In the genomic region with DNA sequence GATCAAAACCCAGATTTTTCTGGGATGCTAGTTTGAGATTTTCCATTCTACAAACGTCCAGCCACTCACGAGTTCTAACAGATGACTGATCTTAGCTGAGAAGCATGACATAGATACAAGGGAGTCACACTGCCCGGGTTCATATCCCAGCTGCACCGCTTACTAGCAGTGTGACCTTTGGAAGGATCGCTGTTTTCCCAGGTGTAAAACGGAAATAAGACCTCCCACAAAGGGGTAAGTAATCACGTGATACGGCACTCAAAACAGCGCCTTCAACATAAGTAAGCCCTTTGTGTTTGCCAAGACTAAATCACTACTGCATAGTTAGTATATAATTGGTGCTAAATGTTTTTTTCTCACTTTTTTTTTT, we compare ENCODE assay signal across 8 cellular contexts. TPM values are rescaled to one million over a fixed set of nuclear protein-coding genes. Genes with fewer than 3 reads are reported as not detected.
DNase-seq lines count a peak whose midpoint lies in the region; ATAC-seq and TF ChIP-seq lines count a peak whose summit lies in the region.

No MANE protein-coding gene starts in this region.

- no peaks in the 10 kb centered on the region for H3K36me3 Mint-ChIP-seq in glutamatergic neuron (ENCODE audit: unreplicated experiment)

- DNase-seq in GM12864 (ENCODE audit: low read depth) (no peak), NCI-H2171 treated with DMSO at 0.1 percent for 48 hours (lab: John Stamatoyannopoulos, UW) (peak; percentile 86), glutamatergic neuron (no peak), retinal pigment epithelial cell (ENCODE audit: low read depth) (no peak)
- DNase-seq in activated T-cell treated with anti-CD3 and anti-CD28 coated beads, Interleukin-2, amount 50 U/mL, for 1 hour = peak; percentile 32

- H3K4me1 Mint-ChIP-seq in glutamatergic neuron (ENCODE audit: low read depth, unreplicated experiment) = peaks cover 10% of the 10 kb centered on the region

- peaks cover 5% of the 10 kb centered on the region for H3K9me3 Mint-ChIP-seq in glutamatergic neuron (ENCODE audit: unreplicated experiment)

- ATAC-seq in HG03432 (IDR thresholded peaks at IDR 0.05; ENCODE audit: unreplicated experiment) (no peak), HG02840 (IDR thresholded peaks at IDR 0.05; ENCODE audit: low FRiP score, unreplicated experiment) (no peak), HG03378 (IDR thresholded peaks at IDR 0.05; ENCODE audit: unreplicated experiment) (no peak)

- H3K4me3 Mint-ChIP-seq in glutamatergic neuron (ENCODE audit: unreplicated experiment) = peak overlapping the region; percentile 96

- peak overlapping the region; percentile 98 for H3K27ac Mint-ChIP-seq in glutamatergic neuron (ENCODE audit: unreplicated experiment)

- peaks cover 6% of the 10 kb centered on the region for H3K27me3 Mint-ChIP-seq in glutamatergic neuron (ENCODE audit: unreplicated experiment)

- TF ChIP-seq CTCF in GM12864 (IDR thresholded peaks at IDR 0.05; ENCODE audit: low read depth, low read length, missing control alignments) (no peak), glutamatergic neuron (IDR thresholded peaks at IDR 0.05; ENCODE audit: partially characterized antibody, unreplicated experiment) (no peak), retinal pigment epithelial cell (conservative IDR thresholded peaks at IDR 0.05; ENCODE audit: low read depth, low read length) (no peak)

- H3K4me3 ChIP-seq in GM12864 (ENCODE audit: low read depth, low read length) = peak overlapping the region; percentile 84
- peak overlapping the region; percentile 89 for H3K4me3 ChIP-seq in retinal pigment epithelial cell (ENCODE audit: low read length)

RNA-seq across cellular contexts. Expression of a gene that starts 0.6 kb away (rescaled TPM):
- 42.2 TPM for total RNA-seq in glutamatergic neuron (ENCODE audit: unreplicated experiment)

Comparison
In these comparisons a context has a peak if more than half of its experiments do, and no peak if none do; other contexts are left out.
1. DNase-seq: peak in NCI-H2171 treated with DMSO at 0.1 percent for 48 hours (single experiment) and activated T-cell treated with anti-CD3 and anti-CD28 coated beads, Interleukin-2, amount 50 U/mL, for 1 hour (single experiment); none in GM12864 (single experiment), glutamatergic neuron (single experiment) and retinal pigment epithelial cell (single experiment).